8 cellular contexts compared by ENCODE assay signal in genomic region chr17:78341559-78342437, GRCh38. TPM values are rescaled to one million over a fixed set of nuclear protein-coding genes. Genes with fewer than 3 reads are reported as not detected.
DNase-seq lines count a peak whose midpoint lies in the region; ATAC-seq and TF ChIP-seq lines count a peak whose summit lies in the region.

No MANE protein-coding gene starts in this region.

- H2BK12ac ChIP-seq in mesenchymal stem cell (ENCODE audit: low read length in 2 of 2), result peak overlapping the region; percentile 65 to 98

- no peaks in the 10 kb centered on the region for H3K9me3 ChIP-seq in SK-N-SH
- no peaks in the 10 kb centered on the region for H3K9me3 ChIP-seq in mesenchymal stem cell (ENCODE audit: control insufficient read depth, low read length)
- H3K9me3 ChIP-seq in thoracic aorta, result no peaks in the 10 kb centered on the region

- WGBS in SK-N-SH (ENCODE audit: low lambda C conversion rate), result 4% methylated on average over 48 of the region's 95 CpGs
- WGBS in mesenchymal stem cell, result under 1% methylated on average over 64 of the region's 95 CpGs

- peak overlapping the region; percentile 95 for H2AK5ac ChIP-seq in mesenchymal stem cell (ENCODE audit: low read length, severe bottlenecking)

- peaks cover 37% of the 10 kb centered on the region for H3F3A ChIP-seq in SK-N-SH (replicated peaks; ENCODE audit: insufficient read depth)

- H3K9ac ChIP-seq in SK-N-SH (peak overlapping the region; percentile 74), mesenchymal stem cell (ENCODE audit: low read length) (peak overlapping the region; percentile 92)

- POLR2A ChIA-PET in SK-N-SH (lab: Yijun Ruan, JAX), result no interaction called here

- no peaks in the 10 kb centered on the region for H3K36me3 ChIP-seq in SK-N-SH (replicated peaks in 1 of 2; ENCODE audit: control insufficient read depth in 1 of 2, insufficient read depth in 2 of 2, low read length in 1 of 2)
- no peaks in the 10 kb centered on the region for H3K36me3 ChIP-seq in mesenchymal stem cell (ENCODE audit: control insufficient read depth in 1 of 2, insufficient read depth in 2 of 2, low read depth in 1 of 2, low read length in 2 of 2)
- H3K36me3 ChIP-seq in thoracic aorta, result no peaks in the 10 kb centered on the region

- peak overlapping the region; percentile 94 to 95 for H3K4ac ChIP-seq in mesenchymal stem cell (ENCODE audit: low read depth in 1 of 2, low read length in 2 of 2)

- H3K4me3 ChIP-seq in SK-N-SH (ENCODE audit: low read depth in 2 of 2, low read length in 1 of 2) (peak overlapping the region; percentile 31 to 36; a peak in 3 of 4 replicates), epithelial cell of esophagus (ENCODE audit: low read length) (no peak overlapping the region), mesenchymal stem cell (ENCODE audit: insufficient read depth in 1 of 2, low read depth in 1 of 2, low read length in 2 of 2) (peak overlapping the region; percentile 20 to 71), thoracic aorta (peak overlapping the region; percentile 77)

- H2BK5ac ChIP-seq in mesenchymal stem cell (ENCODE audit: low read depth, low read length, poor library complexity, severe bottlenecking), result peak overlapping the region; percentile 94

- peak overlapping the region; percentile 72 to 95 for H3K27ac ChIP-seq in SK-N-SH (ENCODE audit: low read depth in 2 of 2, low read length in 1 of 2)
- peak overlapping the region; percentile 96 for H3K27ac ChIP-seq in mesenchymal stem cell (ENCODE audit: low read length, poor library complexity, severe bottlenecking)
- H3K27ac ChIP-seq in thoracic aorta, result peak overlapping the region; percentile 97 to 99

- peak; percentile 51 for DNase-seq in NCI-H748 (lab: John Stamatoyannopoulos, UW; ENCODE audit: unreplicated experiment)
- DNase-seq in NCI-H748 treated with DMSO at 0.1 percent for 48 hours (lab: John Stamatoyannopoulos, UW), result no peak
- DNase-seq in SK-N-SH, result peak; percentile 97
- DNase-seq in epithelial cell of esophagus (ENCODE audit: low read depth), result peak; percentile 72
- peak; percentile 89 for DNase-seq in mesenchymal stem cell
- DNase-seq in thoracic aorta (ENCODE audit: low spot score), result no peak

- H3K18ac ChIP-seq in mesenchymal stem cell (ENCODE audit: low read depth in 1 of 2, low read length in 2 of 2), result peak overlapping the region; percentile 99

- no peaks in the 10 kb centered on the region for H3K79me2 ChIP-seq in SK-N-SH (ENCODE audit: insufficient read depth)

- H3K4me2 ChIP-seq in SK-N-SH (peak overlapping the region; percentile 70), mesenchymal stem cell (ENCODE audit: low read length, poor library complexity, severe bottlenecking) (peak overlapping the region; percentile 70)

- no peaks in the 10 kb centered on the region for H3K79me1 ChIP-seq in mesenchymal stem cell (replicated peaks; ENCODE audit: low read length, poor library complexity, severe bottlenecking)

- ATAC-seq in thoracic aorta (ENCODE audit: insufficient number of reproducible peaks, low FRiP score, low read depth) (peak; percentile 60), HG03457 (IDR thresholded peaks at IDR 0.05; ENCODE audit: unreplicated experiment) (no peak), HG03469 (IDR thresholded peaks at IDR 0.05; ENCODE audit: unreplicated experiment) (no peak)

- CTCF ChIA-PET in SK-N-SH (lab: Yijun Ruan, JAX), result interaction anchor here (0.7 to 3.9 kb wide), 7 partner anchors 10 to 86 kb away, joined by 3 to 22 read pairs (median 3); no protein-coding TSS in a partner anchor

- TF ChIP-seq EP300 in SK-N-SH (IDR thresholded peaks at IDR 0.05; ENCODE audit: borderline replicate concordance in 1 of 2, low read depth in 1 of 2, low read length in 1 of 2), result peak in 1 of 2 experiments; percentile 58; a peak in 1 of 4 replicates

- H2AFZ ChIP-seq in SK-N-SH (ENCODE audit: low read depth), result 0 out of 2 replicates have a peak overlapping the region, but pooled peaks have one; percentile 42
- H2AFZ ChIP-seq in mesenchymal stem cell (ENCODE audit: low read depth, low read length), result peak overlapping the region; percentile 36

- peak overlapping the region; percentile 92 for H4K8ac ChIP-seq in mesenchymal stem cell (ENCODE audit: low read length)

- H3K23ac ChIP-seq in mesenchymal stem cell (ENCODE audit: low read length in 2 of 2), result peak overlapping the region in 1 of 2 experiments; percentile 43

- TF ChIP-seq CTCF in SK-N-SH (IDR thresholded peaks at IDR 0.05) (no peak), epithelial cell of esophagus (IDR thresholded peaks at IDR 0.05; ENCODE audit: insufficient read depth, low read depth, low read length, missing control alignments) (no peak), thoracic aorta (IDR thresholded peaks at IDR 0.05) (no peak)

- TF ChIP-seq RAD21 in SK-N-SH (IDR thresholded peaks at IDR 0.05; ENCODE audit: low read length), result no peak; the same call in 1 of the 2 replicates

- H4K20me1 ChIP-seq in SK-N-SH (ENCODE audit: insufficient read depth), result no peaks in the 10 kb centered on the region

- peak overlapping the region; percentile 97 for H2BK15ac ChIP-seq in mesenchymal stem cell (ENCODE audit: low read depth, poor library complexity, severe bottlenecking)

- no peaks in the 10 kb centered on the region for H3K9me2 ChIP-seq in SK-N-SH

- H3K4me1 ChIP-seq in SK-N-SH (ENCODE audit: control insufficient read depth in 1 of 2, insufficient read depth in 2 of 2, low read depth in 1 of 2, low read length in 1 of 2) (peaks cover 28 to 39% of the 10 kb centered on the region in 2 experiments; a peak in 3 of 4 replicates), mesenchymal stem cell (ENCODE audit: control insufficient read depth, insufficient read depth, low read depth, low read length) (peaks cover 35% of the 10 kb centered on the region), thoracic aorta (ENCODE audit: control insufficient read depth in 1 of 2, low read depth in 2 of 2) (peaks cover 19 to 29% of the 10 kb centered on the region in 2 donors)

- no peaks in the 10 kb centered on the region for H3K27me3 ChIP-seq in SK-N-SH (ENCODE audit: insufficient read depth)
- no peaks in the 10 kb centered on the region for H3K27me3 ChIP-seq in mesenchymal stem cell (ENCODE audit: control insufficient read depth in 1 of 2, insufficient read depth in 1 of 2, low read length in 2 of 2)
- H3K27me3 ChIP-seq in thoracic aorta (replicated peaks; ENCODE audit: insufficient read depth), result no peaks in the 10 kb centered on the region

- H4K91ac ChIP-seq in mesenchymal stem cell (ENCODE audit: low read length), result peak overlapping the region; percentile 99

- peak overlapping the region in 1 of 2 experiments; percentile 82 for H3K14ac ChIP-seq in mesenchymal stem cell (ENCODE audit: low read length in 2 of 2)

- peak overlapping the region; percentile 98 for H2BK120ac ChIP-seq in mesenchymal stem cell (ENCODE audit: low read depth, low read length)

TF ChIP-seq in SK-N-SH, 30 proteins besides CTCF, POLR2A, EP300 and RAD21 (continues in another document):
- TF ChIP-seq GABPA (IDR thresholded peaks at IDR 0.05; ENCODE audit: low read depth) (no peak), FOXJ3 (CRISPR knock-in tag; IDR thresholded peaks at IDR 0.05) (no peak), NFIC (IDR thresholded peaks at IDR 0.05; ENCODE audit: borderline replicate concordance) (peak; percentile 74), IRF3 (IDR thresholded peaks at IDR 0.05; ENCODE audit: low read depth, low read length) (no peak), GATA2 (CRISPR knock-in tag; IDR thresholded peaks at IDR 0.05) (no peak), SIN3A (IDR thresholded peaks at IDR 0.05; ENCODE audit: borderline replicate concordance, low read depth, low read length) (no peak; the same call in 1 of the 2 replicates), SMC3 (IDR thresholded peaks at IDR 0.05; ENCODE audit: low read depth, low read length) (peak; percentile 3; the same call in 1 of the 2 replicates), TEAD4 (IDR thresholded peaks at IDR 0.05; ENCODE audit: borderline replicate concordance, insufficient read depth) (peak; percentile 47; the same call in 1 of the 2 replicates), CHD2 (IDR thresholded peaks at IDR 0.05; ENCODE audit: low read length, partially characterized antibody) (no peak)

RNA-seq across cellular contexts. Expression of gene SOCS3, which starts 18.1 kb away (rescaled TPM):
- polyA plus RNA-seq in SK-N-SH (2012; rRNA removed), result 24.9 and 26.1 TPM in 2 replicates
- 16.5 and 23.9 TPM in 2 replicates for polyA plus RNA-seq in SK-N-SH (2012; cell fraction: cytosol; rRNA removed)
- polyA plus RNA-seq in SK-N-SH (2012; cell fraction: nucleus; rRNA removed), result 51.0 and 55.2 TPM in 2 replicates
- polyA plus RNA-seq in mesenchymal stem cell (2013, experiment 1 of 2), result 64.5 TPM
- 62.3 TPM for polyA plus RNA-seq in mesenchymal stem cell (2013, experiment 2 of 2)
- 100 to 1,000 TPM; 313 to 361 TPM for total RNA-seq in thoracic aorta

RNA-seq across cellular contexts. Expression of gene PGS1, which starts 36.7 kb away (rescaled TPM):
- polyA plus RNA-seq in SK-N-SH (2012; rRNA removed), result 88.4 and 106 TPM in 2 replicates
- 35.9 and 56.9 TPM in 2 replicates for polyA plus RNA-seq in SK-N-SH (2012; cell fraction: cytosol; rRNA removed)
- polyA plus RNA-seq in SK-N-SH (2012; cell fraction: nucleus; rRNA removed), result 264 and 311 TPM in 2 replicates
- polyA plus RNA-seq in mesenchymal stem cell (2013, experiment 1 of 2), result 21.8 TPM
- polyA plus RNA-seq in mesenchymal stem cell (2013, experiment 2 of 2), result 22.1 TPM
- total RNA-seq in thoracic aorta, result 10 to 100 TPM; 52.0 to 98.4 TPM

Comparison
In these comparisons a context has a peak if more than half of its experiments do, and no peak if none do; other contexts are left out.
1. DNase-seq: peak in NCI-H748 (single experiment), SK-N-SH (single experiment), epithelial cell of esophagus (single experiment) and mesenchymal stem cell (single experiment); none in NCI-H748 treated with DMSO at 0.1 percent for 48 hours (single experiment) and thoracic aorta (single experiment).
2. Peak in every context shown above with its lines, with median percentiles within 50 percentile points of each other: H3K27ac ChIP-seq.